Comparison of ENCODE assay signal across 16 cellular contexts in genomic region chr2:164694275-164694695, GRCh38.
DNase-seq lines count a peak whose midpoint lies in the region; ATAC-seq, FAIRE-seq and TF ChIP-seq lines count a peak whose summit lies in the region.
"Had no signal": no experiment of that assay in that cellular context is flagged by ENCODE, and none has a peak within 500 bp of the region (broad histone marks: within the 10 kb centered on the region; RNA-seq: fewer than 3 reads in every experiment).

No MANE protein-coding gene starts in this region.

- no peak overlapping the region for H3K4me2 ChIP-seq in K562 (ENCODE audit: insufficient read depth, low read length)
- peak overlapping the region; percentile 35 for H3K4me2 ChIP-seq in trophoblast cell (ENCODE audit: low read length)

- peak overlapping the region; percentile 19 for H3K18ac ChIP-seq in trophoblast cell (ENCODE audit: low read length)

- H2AFZ ChIP-seq in K562 (ENCODE audit: low read depth, low read length) = no peak overlapping the region
- no peak overlapping the region for H2AFZ ChIP-seq in trophoblast cell (ENCODE audit: insufficient read depth, low read length, poor library complexity)

- no peaks in the 10 kb centered on the region for H3K27me3 ChIP-seq in K562 (ENCODE audit: control insufficient read depth in 2 of 2, insufficient read depth in 2 of 2, low read length in 2 of 2)
- no peaks in the 10 kb centered on the region for H3K27me3 ChIP-seq in trophoblast cell (ENCODE audit: insufficient read depth, low read length)
- H3K27me3 ChIP-seq in heart right ventricle = no peaks in the 10 kb centered on the region
- H3K27me3 ChIP-seq: SJCRH30 had no signal

- FAIRE-seq in K562 (lab: Jason Lieb, UNC) = no peak
- FAIRE-seq: D721Med, H54 had no signal

- in situ Hi-C loops in K562 (cut with MboI) = no loop called here
- in situ Hi-C loops in G401 (cut with HindIII; ENCODE audit: low sequenced_read_pairs) = no loop called here

- no peak overlapping the region for H2BK12ac ChIP-seq in trophoblast cell (ENCODE audit: low read length)

- H4K20me1 ChIP-seq in K562 (replicated peaks; ENCODE audit: control insufficient read depth, insufficient read depth, low read length) = no peaks in the 10 kb centered on the region

- TF ChIP-seq CTCF in K562 (IDR thresholded peaks at IDR 0.05 in 2 of 3, conservative IDR thresholded peaks at IDR 0.05 in 1 of 3; ENCODE audit: insufficient read depth in 2 of 3, low read depth in 1 of 3, low read length in 3 of 3) (no peak), heart right ventricle (IDR thresholded peaks at IDR 0.05) (no peak)

- no peak for TF ChIP-seq POLR2A in K562 (conservative IDR thresholded peaks at IDR 0.05)

- no peak overlapping the region for H3K4ac ChIP-seq in trophoblast cell (ENCODE audit: low read depth, low read length)

- H3K36me3 ChIP-seq in K562 (ENCODE audit: control insufficient read depth, insufficient read depth, low read length) = no peaks in the 10 kb centered on the region
- peaks cover 2 to 4% of the 10 kb centered on the region in 2 experiments for H3K36me3 ChIP-seq in trophoblast cell (ENCODE audit: control insufficient read depth in 1 of 2, insufficient read depth in 2 of 2, low read length in 2 of 2)
- H3K36me3 ChIP-seq in heart right ventricle = peaks cover 0 to 88% (median 22%) of the 10 kb centered on the region in 9 donors

- no peak overlapping the region for H4K12ac ChIP-seq in trophoblast cell (ENCODE audit: low read depth, low read length)

- H2BK120ac ChIP-seq in trophoblast cell (ENCODE audit: insufficient read depth, low read length, poor library complexity) = no peak overlapping the region

- no peak for TF ChIP-seq EP300 in K562 (IDR thresholded peaks at IDR 0.05; ENCODE audit: low read length)

- intact Hi-C loops in K562 (cut with micrococcal nuclease) (no loop called here), heart right ventricle (cut with DNase I) (no loop called here)

- no peak for ATAC-seq in K562
- no peak for ATAC-seq in heart right ventricle

- no peak overlapping the region for H3K9ac ChIP-seq in K562 (ENCODE audit: insufficient read depth in 1 of 2, low read depth in 2 of 2, low read length in 2 of 2)
- H3K9ac ChIP-seq in trophoblast cell (ENCODE audit: low read length) = no peak overlapping the region

- H3K23ac ChIP-seq in trophoblast cell (ENCODE audit: low read length) = no peak overlapping the region

- no peaks in the 10 kb centered on the region for H3K9me1 ChIP-seq in K562 (ENCODE audit: control insufficient read depth, insufficient read depth, low read length)

- no peak overlapping the region for H3K27ac ChIP-seq in K562 (ENCODE audit: extremely low read depth, low read depth, low read length)
- peak overlapping the region; percentile 51 for H3K27ac ChIP-seq in trophoblast cell (ENCODE audit: low read depth, low read length)
- no peak overlapping the region for H3K27ac ChIP-seq in heart right ventricle
- H3K27ac ChIP-seq: SJCRH30 had no signal

- H3K9me3 ChIP-seq in K562 (replicated peaks; ENCODE audit: control insufficient read depth, insufficient read depth, low read depth, low read length) (no peaks in the 10 kb centered on the region), trophoblast cell (ENCODE audit: insufficient read depth, low read depth, low read length) (no peaks in the 10 kb centered on the region), heart right ventricle (no peaks in the 10 kb centered on the region)
- H3K9me3 ChIP-seq: SJCRH30 had no signal

- BruUV-seq in K562 (replicated peaks; lab: Mats Ljungman, UMichigan) = no TSS peak

- H4K91ac ChIP-seq in trophoblast cell (ENCODE audit: low read depth, low read length) = no peak overlapping the region

- no peaks in the 10 kb centered on the region for H3K79me2 ChIP-seq in K562 (ENCODE audit: control insufficient read depth, insufficient read depth, low read length)
- H3K79me2 ChIP-seq in trophoblast cell (ENCODE audit: control insufficient read depth, insufficient read depth, low read length, poor library complexity) = no peaks in the 10 kb centered on the region

- CTCF ChIA-PET in K562 (lab: Yijun Ruan, JAX; ENCODE audit: low intra/inter-chr PET ratio) = no interaction called here

- DNase-seq in EH (ENCODE audit: low read depth) = peak; percentile 12
- DNase-seq in K562 (ENCODE audit: extremely low read depth in 1 of 4, low spot score in 3 of 4) = no peak
- peak; percentile 69 for DNase-seq in islet precursor cell
- DNase-seq in trophoblast cell = no peak
- no peak for DNase-seq in T-helper 1 cell
- no peak for DNase-seq in heart right ventricle
- DNase-seq in G401 (ENCODE audit: low spot score) = no peak
- DNase-seq in NCI-H146 treated with DMSO at 0.1 percent for 48 hours (lab: John Stamatoyannopoulos, UW; ENCODE audit: unreplicated experiment) = no peak
- DNase-seq: CD4-positive, alpha-beta memory T cell; NCI-H1436 treated with DMSO at 0.1 percent for 48 hours; NCI-H226; NCI-H526; RPMI8226; SJCRH30 had no signal

- no peak overlapping the region for H4K8ac ChIP-seq in trophoblast cell (ENCODE audit: low read depth, low read length)

- H3K79me1 ChIP-seq in trophoblast cell (ENCODE audit: low read length) = peaks cover 2% of the 10 kb centered on the region

- no peak for TF ChIP-seq RAD21 in K562 (CRISPR knock-in tag; conservative IDR thresholded peaks at IDR 0.05 in 1 of 2, IDR thresholded peaks at IDR 0.05 in 1 of 2)

- POLR2A ChIA-PET in K562 (lab: Yijun Ruan, JAX) = no interaction called here

- 8% methylated on average over 6 of the region's 6 CpGs for WGBS in K562 (ENCODE audit: insufficient coverage, low coverage, missing lambda C conversion rate)
- WGBS in trophoblast cell (ENCODE audit: extremely low coverage, insufficient coverage, insufficient read length) = no CpG with 5 or more reads among the region's 6 CpGs
- 92 to 95% methylated on average over 6 of the region's 6 CpGs for WGBS in heart right ventricle, 2 donors

- no peak overlapping the region for H3K14ac ChIP-seq in trophoblast cell (ENCODE audit: low read length)

- H2AK5ac ChIP-seq in trophoblast cell (ENCODE audit: low read length) = no peak overlapping the region

- H3K4me3 ChIP-seq in K562 (no peak overlapping the region), trophoblast cell (ENCODE audit: low read depth, low read length) (no peak overlapping the region), heart right ventricle (no peak overlapping the region)
- H3K4me3 ChIP-seq: SJCRH30 had no signal

- peak overlapping the region; percentile 9 for H2BK5ac ChIP-seq in trophoblast cell (ENCODE audit: low read depth, low read length, poor library complexity)

- H3K4me1 ChIP-seq in K562 (replicated peaks in 1 of 2; ENCODE audit: control insufficient read depth in 2 of 2, insufficient read depth in 2 of 2, low read length in 2 of 2) (no peaks in the 10 kb centered on the region), trophoblast cell (ENCODE audit: control insufficient read depth in 1 of 2, insufficient read depth in 2 of 2, low read length in 2 of 2) (peaks cover 8 to 10% of the 10 kb centered on the region in 2 experiments), heart right ventricle (no peaks in the 10 kb centered on the region)
- H3K4me1 ChIP-seq: SJCRH30 had no signal

TF ChIP-seq in K562, 482 proteins besides CTCF, POLR2A, EP300 and RAD21:
- TF ChIP-seq ATF3 (IDR thresholded peaks at IDR 0.05) = peak; percentile 22; the same call in 1 of the 2 replicates
- no peak for TF ChIP-seq ATF3 (CRISPR knock-in tag; conservative IDR thresholded peaks at IDR 0.05)
- no peak for TF ChIP-seq CBX8 (IDR thresholded peaks at IDR 0.05; ENCODE audit: borderline replicate concordance, extremely low read depth, low read depth, low read length, poor library complexity, severe bottlenecking)
- no peak for TF ChIP-seq NCOA6 (IDR thresholded peaks at IDR 0.05)
- TF ChIP-seq ZNF431 (CRISPR knock-in tag; IDR thresholded peaks at IDR 0.05) = no peak
- TF ChIP-seq ARID4B (CRISPR knock-in tag; IDR thresholded peaks at IDR 0.05) = no peak
- TF ChIP-seq ZNF316 (IDR thresholded peaks at IDR 0.05) = no peak
- TF ChIP-seq RBM14 (IDR thresholded peaks at IDR 0.05; ENCODE audit: borderline replicate concordance, insufficient read depth, low read depth, low read length) = no peak
- TF ChIP-seq ZNF445 (CRISPR knock-in tag; IDR thresholded peaks at IDR 0.05; ENCODE audit: low read depth) = no peak

Comparison
In these comparisons a context has a peak if more than half of its experiments do, and no peak if none do; other contexts are left out.
1. DNase-seq: peak in EH (single experiment) and islet precursor cell (single experiment); none in K562 (0 of 4), trophoblast cell (0 of 2), T-helper 1 cell (0 of 5), heart right ventricle (0 of 2), G401 (single experiment) and NCI-H146 treated with DMSO at 0.1 percent for 48 hours (single experiment).